11 cellular contexts compared by ENCODE assay signal in the genomic region with DNA sequence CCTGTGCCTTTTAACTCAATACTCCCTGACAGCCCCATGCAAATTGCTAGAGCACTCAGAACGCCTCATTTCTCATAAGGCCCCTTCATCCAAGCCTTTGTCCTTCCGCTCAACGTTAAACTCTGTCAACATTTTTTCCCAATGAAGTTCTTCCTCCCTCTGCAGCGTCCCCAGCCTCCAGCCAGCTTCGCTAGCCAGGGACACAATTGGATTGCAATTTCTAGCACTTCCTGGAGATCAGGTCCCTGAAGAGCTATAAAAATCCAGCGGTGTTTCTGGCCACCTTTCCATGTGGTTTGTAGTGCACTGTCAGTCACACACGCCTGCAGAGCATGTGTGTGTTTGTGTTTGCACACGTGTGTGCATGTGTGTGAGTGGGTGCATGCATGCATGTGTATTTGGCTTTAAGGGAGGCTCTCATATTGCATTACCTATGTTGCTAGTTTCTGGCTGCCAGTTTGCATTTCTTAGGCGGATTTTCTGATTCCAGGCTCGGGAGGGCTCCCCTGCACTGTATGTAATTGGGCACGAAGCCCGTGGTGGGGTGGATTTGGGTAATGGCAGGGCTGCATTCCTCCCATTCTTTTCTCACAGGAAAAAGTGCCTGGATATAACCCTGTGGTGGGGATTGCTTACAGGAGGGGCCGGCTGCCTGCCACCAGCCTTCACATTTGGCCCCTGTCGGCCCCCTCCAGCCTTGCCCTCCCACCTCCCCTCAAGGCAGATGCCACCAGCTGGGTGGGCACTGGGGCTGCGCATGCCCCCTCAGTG.
DNase-seq lines count a peak whose midpoint lies in the region; ATAC-seq, FAIRE-seq and TF ChIP-seq lines count a peak whose summit lies in the region.
"Had no signal": no experiment of that assay in that cellular context is flagged by ENCODE, and none has a peak within 500 bp of the region (broad histone marks: within the 10 kb centered on the region; RNA-seq: fewer than 3 reads in every experiment).

No MANE protein-coding gene starts in this region.

- H3K4ac ChIP-seq in H1 (replicated peaks; ENCODE audit: insufficient read length, low read depth, low read length) = no peak overlapping the region
- no peak overlapping the region for H3K4ac ChIP-seq in mesendoderm (ENCODE audit: low read depth, low read length)

- H3K36me3 ChIP-seq in H1 (ENCODE audit: control insufficient read depth in 2 of 4, insufficient read depth in 4 of 4, low read length in 3 of 4) (no peaks in the 10 kb centered on the region), mesendoderm (ENCODE audit: control insufficient read depth, insufficient read depth, low read length) (no peaks in the 10 kb centered on the region), tibial nerve (no peaks in the 10 kb centered on the region)

- H3K4me1 Mint-ChIP-seq in activated CD8-positive, alpha-beta memory T cell treated with anti-CD3 and anti-CD28 coated beads, Interleukin-2, amount 10 ng/mL, durations not matched to agents 7 days and 5 days = peaks cover 4% of the 10 kb centered on the region
- H3K4me1 Mint-ChIP-seq: activated T-helper 17 cell treated with anti-CD3 and anti-CD28 coated beads, Interleukin-2, amount 50 U/mL, for 72 hours had no signal

- H2BK15ac ChIP-seq in H1 (ENCODE audit: low read length) = peak overlapping the region; percentile 99; the same call in 1 of the 2 replicates
- H2BK15ac ChIP-seq in mesendoderm (replicated peaks; ENCODE audit: low read depth) = no peak overlapping the region

- H4K8ac ChIP-seq in H1 (ENCODE audit: extremely low read depth, insufficient read depth, low read length) = peak overlapping the region; percentile 77; the same call in 1 of the 2 replicates
- no peak overlapping the region for H4K8ac ChIP-seq in mesendoderm (ENCODE audit: low read depth, low read length)

- peaks cover 38% of the 10 kb centered on the region for H3K27me3 Mint-ChIP-seq in activated CD8-positive, alpha-beta memory T cell treated with anti-CD3 and anti-CD28 coated beads, Interleukin-2, amount 10 ng/mL, durations not matched to agents 7 days and 5 days

- ATAC-seq in activated CD8-positive, alpha-beta memory T cell treated with anti-CD3 and anti-CD28 coated beads, Interleukin-2, amount 10 ng/mL, durations not matched to agents 7 days and 5 days = no peak
- ATAC-seq: activated T-helper 17 cell treated with anti-CD3 and anti-CD28 coated beads, Interleukin-2, amount 50 U/mL, for 72 hours; left colon had no signal

- WGBS in H1 (ENCODE audit: extremely low coverage in 1 of 2, insufficient coverage in 1 of 2, insufficient read length in 1 of 2, insufficient replicate concordance in 2 of 2, low coverage in 1 of 2, low lambda C conversion rate in 2 of 2, missing lambda C conversion rate in 1 of 2), 2 experiments = 51% methylated on average over 15 of the region's 15 CpGs; no CpG with 5 or more reads in 1 of the 2 experiments
- no CpG with 5 or more reads among the region's 15 CpGs for WGBS in mesendoderm (ENCODE audit: extremely low coverage, insufficient coverage, low lambda C conversion rate)
- 25 to 37% methylated on average over 15 of the region's 15 CpGs for WGBS in tibial nerve, 2 donors

- peak; percentile 42 for FAIRE-seq in H1 (lab: Jason Lieb, UNC)

- POLR2A ChIA-PET in H1 (lab: Charles Lee; ENCODE audit: partially characterized antibody) = interaction anchor here (0.6 to 2.0 kb wide), 4 partner anchors 13 to 49 kb away, joined by 3 to 5 read pairs (median 3); no protein-coding TSS in a partner anchor
- POLR2A ChIA-PET in HEK293T (lab: Yijun Ruan, JAX) = interaction anchor here (0.8 kb wide), 1 partner anchor 156 kb away, joined by 3 read pairs; no protein-coding TSS in a partner anchor

- no peak for TF ChIP-seq CTCF in H1 (IDR thresholded peaks at IDR 0.05; ENCODE audit: control extremely low read depth in 1 of 3, insufficient read depth in 1 of 3, low read depth in 1 of 3, low read length in 3 of 3)
- no peak for TF ChIP-seq CTCF in tibial nerve (IDR thresholded peaks at IDR 0.05)

- H3K27ac ChIP-seq in H1 (ENCODE audit: low read depth, low read length) (no peak overlapping the region), mesendoderm (ENCODE audit: low read depth, low read length) (peak overlapping the region; percentile 36), tibial nerve (no peak overlapping the region)

- no peak overlapping the region for H4K5ac ChIP-seq in H1 (ENCODE audit: insufficient read length, low read depth, low read length)
- H4K5ac ChIP-seq in mesendoderm (ENCODE audit: low read length) = no peak overlapping the region

- peak overlapping the region; percentile 84 for H3K18ac ChIP-seq in H1 (ENCODE audit: extremely low read depth, low read length)
- peak overlapping the region; percentile 22 for H3K18ac ChIP-seq in mesendoderm (ENCODE audit: low read length)

- H2AFZ ChIP-seq in H1 (ENCODE audit: low read length) = no peak overlapping the region

- H3K4me2 ChIP-seq in H1 (ENCODE audit: insufficient read depth in 1 of 2, low read depth in 2 of 2, low read length in 2 of 2) (peak overlapping the region; percentile 53 to 66), mesendoderm (ENCODE audit: low read length) (peak overlapping the region; percentile 24)

- H3K27me3 ChIP-seq in H1 (replicated peaks in 1 of 4; ENCODE audit: control insufficient read depth in 3 of 4, extremely low read depth in 1 of 4, insufficient read depth in 3 of 4, low read length in 3 of 4) = no peaks in the 10 kb centered on the region; a peak in 1 of 7 replicates
- no peaks in the 10 kb centered on the region for H3K27me3 ChIP-seq in mesendoderm (ENCODE audit: insufficient read depth, low read length, poor library complexity)
- no peaks in the 10 kb centered on the region for H3K27me3 ChIP-seq in tibial nerve

- H3K9me3 ChIP-seq in H1 (ENCODE audit: insufficient read depth in 2 of 2, low read depth in 1 of 2, low read length in 1 of 2) = no peaks in the 10 kb centered on the region
- no peaks in the 10 kb centered on the region for H3K9me3 ChIP-seq in tibial nerve

- no peak for TF ChIP-seq POLR2A in H1 (IDR thresholded peaks at IDR 0.05; ENCODE audit: control extremely low read depth in 1 of 2, low read depth in 2 of 2, low read length in 2 of 2)
- no peak for TF ChIP-seq POLR2A in tibial nerve (IDR thresholded peaks at IDR 0.05)

- DNase-seq in AG08395 (ENCODE audit: low spot score) = peak; percentile 18
- DNase-seq in NCI-H1092 treated with DMSO at 0.1 percent for 48 hours (lab: John Stamatoyannopoulos, UW) = peak; percentile 68
- DNase-seq in H1 (ENCODE audit: low read depth in 1 of 2, low spot score in 2 of 2) = no peak
- peak; percentile 84 for DNase-seq in mesendoderm
- DNase-seq in NCI-H446 treated with DMSO at 0.1 percent for 48 hours (lab: John Stamatoyannopoulos, UW) = no peak
- DNase-seq in HEK293T (ENCODE audit: extremely low spot score) = no peak
- no peak for DNase-seq in tibial nerve (ENCODE audit: low spot score in 2 of 2)
- no peak for DNase-seq in activated CD8-positive, alpha-beta memory T cell treated with anti-CD3 and anti-CD28 coated beads, Interleukin-2, amount 10 ng/mL, durations not matched to agents 7 days and 5 days
- DNase-seq: AML-193, left colon had no signal

- H2BK120ac ChIP-seq in H1 (replicated peaks; ENCODE audit: low read depth, low read length) = peak overlapping the region; percentile 57
- peak overlapping the region; percentile 30 for H2BK120ac ChIP-seq in mesendoderm (ENCODE audit: low read depth, low read length)

- H3K4me3 ChIP-seq in H1 (ENCODE audit: extremely low read depth in 1 of 4, insufficient read depth in 2 of 4, low read depth in 3 of 4, low read length in 4 of 4) (no peak overlapping the region), mesendoderm (ENCODE audit: low read length) (no peak overlapping the region), tibial nerve (no peak overlapping the region)

- no peak for TF ChIP-seq EP300 in H1 (IDR thresholded peaks at IDR 0.05; ENCODE audit: borderline replicate concordance in 1 of 2, low read depth in 2 of 2, low read length in 2 of 2)
- TF ChIP-seq EP300 in tibial nerve (IDR thresholded peaks at IDR 0.05) = no peak

- H3K27ac Mint-ChIP-seq in activated CD8-positive, alpha-beta memory T cell treated with anti-CD3 and anti-CD28 coated beads, Interleukin-2, amount 10 ng/mL, durations not matched to agents 7 days and 5 days = no peak overlapping the region
- H3K27ac Mint-ChIP-seq: activated T-helper 17 cell treated with anti-CD3 and anti-CD28 coated beads, Interleukin-2, amount 50 U/mL, for 72 hours had no signal

- H3K9ac ChIP-seq in H1 (replicated peaks in 1 of 4; ENCODE audit: extremely low read depth in 1 of 4, low read depth in 3 of 4, low read length in 3 of 4) (no peak overlapping the region; a peak in 1 of 7 replicates), mesendoderm (ENCODE audit: low read length) (peak overlapping the region; percentile 35)

- no peak overlapping the region for H3K4me3 Mint-ChIP-seq in activated CD8-positive, alpha-beta memory T cell treated with anti-CD3 and anti-CD28 coated beads, Interleukin-2, amount 10 ng/mL, durations not matched to agents 7 days and 5 days
- H3K4me3 Mint-ChIP-seq: activated T-helper 17 cell treated with anti-CD3 and anti-CD28 coated beads, Interleukin-2, amount 50 U/mL, for 72 hours had no signal

- no peak overlapping the region for H4K91ac ChIP-seq in H1 (replicated peaks; ENCODE audit: insufficient read length, low read length)

- H2BK12ac ChIP-seq in H1 (ENCODE audit: low read depth, low read length) = peak overlapping the region; percentile 97

- no peak overlapping the region for H3K56ac ChIP-seq in H1 (replicated peaks; ENCODE audit: insufficient read length, low read depth, low read length)
- H3K56ac ChIP-seq in mesendoderm (ENCODE audit: low read length) = peak overlapping the region; percentile 79

- no peaks in the 10 kb centered on the region for H4K20me1 ChIP-seq in H1 (replicated peaks in 1 of 2; ENCODE audit: control insufficient read depth in 1 of 2, insufficient read depth in 2 of 2, low read length in 2 of 2)

- H3K79me1 ChIP-seq in H1 (ENCODE audit: low read depth, low read length) (no peaks in the 10 kb centered on the region; the same call in 1 of the 2 replicates), mesendoderm (ENCODE audit: low read length) (no peaks in the 10 kb centered on the region)

- H2AK5ac ChIP-seq in H1 (ENCODE audit: low read depth, low read length) = peak overlapping the region; percentile 79
- H2AK5ac ChIP-seq in mesendoderm (ENCODE audit: low read length) = no peak overlapping the region

- peak overlapping the region; percentile 98; the same call in 1 of the 2 replicates for H2BK20ac ChIP-seq in H1 (ENCODE audit: low read length)

- H3K9me3 Mint-ChIP-seq in activated CD8-positive, alpha-beta memory T cell treated with anti-CD3 and anti-CD28 coated beads, Interleukin-2, amount 10 ng/mL, durations not matched to agents 7 days and 5 days (ENCODE audit: low read depth) = no peaks in the 10 kb centered on the region
- H3K9me3 Mint-ChIP-seq: activated T-helper 17 cell treated with anti-CD3 and anti-CD28 coated beads, Interleukin-2, amount 50 U/mL, for 72 hours had no signal

- peak overlapping the region; percentile 37 for H3K14ac ChIP-seq in H1 (ENCODE audit: insufficient read length)

- H3K23me2 ChIP-seq in H1 (ENCODE audit: low read depth, low read length) = 0 out of 2 replicates have a peak, but pooled peaks cover 2% of the 10 kb centered on the region

- peaks cover 8 to 30% (median 26%) of the 10 kb centered on the region in 4 experiments for H3K4me1 ChIP-seq in H1 (replicated peaks in 1 of 4; ENCODE audit: control insufficient read depth in 3 of 4, insufficient read depth in 4 of 4, low read length in 3 of 4)
- peaks cover 24% of the 10 kb centered on the region for H3K4me1 ChIP-seq in mesendoderm (ENCODE audit: control insufficient read depth, low read depth, low read length)
- peaks cover 0 to 55% (median 13%) of the 10 kb centered on the region in 4 donors for H3K4me1 ChIP-seq in tibial nerve

- CTCF ChIA-PET in H1 (lab: Charles Lee; ENCODE audit: partially characterized antibody) = interaction anchor here (0.6 to 16.6 kb wide), 12 partner anchors 8 to 124 kb away, joined by 3 to 300 read pairs (median 9); no protein-coding TSS in a partner anchor
- CTCF ChIA-PET in HEK293T (lab: Yijun Ruan, JAX) = interaction anchor here (1.0 to 1.8 kb wide), 2 partner anchors 11 to 15 kb away, joined by 3 to 6 read pairs; no protein-coding TSS in a partner anchor
- CTCF ChIA-PET in activated CD8-positive, alpha-beta memory T cell treated with anti-CD3 and anti-CD28 coated beads, Interleukin-2, amount 10 ng/mL, durations not matched to agents 7 days and 5 days (lab: Charles Lee) = no interaction called here

- no peaks in the 10 kb centered on the region for H3K36me3 Mint-ChIP-seq in activated CD8-positive, alpha-beta memory T cell treated with anti-CD3 and anti-CD28 coated beads, Interleukin-2, amount 10 ng/mL, durations not matched to agents 7 days and 5 days

- H3K79me2 ChIP-seq in H1 (ENCODE audit: control insufficient read depth in 1 of 2, insufficient read depth in 2 of 2, low read length in 2 of 2) = no peaks in the 10 kb centered on the region
- H3K79me2 ChIP-seq in mesendoderm (ENCODE audit: control insufficient read depth, insufficient read depth, low read length) = no peaks in the 10 kb centered on the region

- H3K23ac ChIP-seq in H1 (ENCODE audit: insufficient read length) = no peak overlapping the region
- H3K23ac ChIP-seq in mesendoderm (ENCODE audit: low read length) = peak overlapping the region; percentile 3

- H2BK5ac ChIP-seq in H1 (ENCODE audit: low read depth, low read length) (peak overlapping the region; percentile 91), mesendoderm (ENCODE audit: low read length) (peak overlapping the region; percentile 56)

- no peak; a peak in 1 of 4 replicates for TF ChIP-seq RAD21 in H1 (IDR thresholded peaks at IDR 0.05 in 1 of 2, conservative IDR thresholded peaks at IDR 0.05 in 1 of 2; ENCODE audit: low read depth in 2 of 2, low read length in 2 of 2)

Comparison
In these comparisons a context has a peak if more than half of its experiments do, and no peak if none do; other contexts are left out.
1. DNase-seq: peak in AG08395 (single experiment), NCI-H1092 treated with DMSO at 0.1 percent for 48 hours (single experiment) and mesendoderm (single experiment); none in H1 (0 of 2), NCI-H446 treated with DMSO at 0.1 percent for 48 hours (single experiment), HEK293T (single experiment), tibial nerve (0 of 2) and activated CD8-positive, alpha-beta memory T cell treated with anti-CD3 and anti-CD28 coated beads, Interleukin-2, amount 10 ng/mL, durations not matched to agents 7 days and 5 days (single experiment).